13 cellular contexts compared by ENCODE assay signal in the genomic region with DNA sequence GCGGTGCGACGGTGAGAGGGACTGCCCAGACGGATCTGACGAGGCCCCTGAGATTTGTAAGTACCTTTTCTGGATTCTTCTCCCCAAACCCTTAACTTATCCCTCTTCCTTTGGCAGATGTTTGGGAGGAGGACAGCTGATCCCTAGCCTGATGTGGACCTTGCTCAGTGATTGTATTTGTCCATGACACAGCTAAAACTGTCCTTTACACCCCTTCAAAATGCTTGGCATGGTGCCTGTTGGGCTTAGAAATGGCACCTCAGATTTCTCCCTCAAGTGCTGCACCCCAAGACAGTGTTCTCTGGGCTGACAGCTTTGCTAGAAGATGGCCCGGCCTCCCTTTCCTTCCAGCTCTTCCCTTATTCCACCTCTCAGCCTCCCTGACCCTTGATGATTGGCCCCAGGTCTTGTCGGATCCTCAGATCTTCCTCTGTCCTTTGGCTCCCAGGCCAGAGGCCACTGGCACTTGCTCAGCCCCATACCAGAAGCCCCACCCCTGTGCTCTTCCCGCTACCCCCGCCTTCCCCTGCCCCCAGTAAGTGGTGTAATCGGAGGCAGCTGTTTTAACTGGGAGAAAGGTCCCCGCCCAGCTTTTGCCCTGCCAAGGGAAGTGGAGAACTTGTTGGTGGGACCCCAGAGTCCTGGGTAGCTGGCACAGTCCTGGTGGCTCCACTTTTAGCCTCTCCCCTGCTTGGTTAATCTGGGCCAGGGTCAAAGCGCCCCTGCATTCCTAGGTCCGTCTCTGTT. TPM values are rescaled to one million over a fixed set of nuclear protein-coding genes. Genes with fewer than 3 reads are reported as not detected.
DNase-seq lines count a peak whose midpoint lies in the region; ATAC-seq and TF ChIP-seq lines count a peak whose summit lies in the region.
"Had no signal": no experiment of that assay in that cellular context is flagged by ENCODE, and none has a peak within 500 bp of the region (broad histone marks: within the 10 kb centered on the region; RNA-seq: fewer than 3 reads in every experiment).

No MANE protein-coding gene starts in this region.

- 41 to 78% (median 46%) methylated on average over 13 of the region's 13 CpGs for WGBS in adipose tissue, 3 donors

- peak overlapping the region; percentile 49 for H3K27ac ChIP-seq in adipose tissue (ENCODE audit: low read depth, low read length)
- H3K27ac ChIP-seq in left ventricle myocardium inferior (replicated peaks), result peak overlapping the region; percentile 99

- intact Hi-C loops in left ventricle myocardium inferior (cut with micrococcal nuclease), result no loop called here
- intact Hi-C loops in sciatic nerve (cut with DNase I), result no loop called here

- DNase-seq in EH (ENCODE audit: low read depth) (peak; percentile 67), left ventricle myocardium inferior (peak; percentile 88), sciatic nerve (ENCODE audit: low spot score) (peak; percentile 87), dedifferentiated amniotic fluid mesenchymal stem cell (ENCODE audit: extremely low spot score) (no peak), NCI-H2196 (lab: John Stamatoyannopoulos, UW; ENCODE audit: unreplicated experiment) (no peak), DMS79 treated with DMSO at 0.1 percent for 48 hours (lab: John Stamatoyannopoulos, UW) (no peak)
- DNase-seq in activated naive CD4-positive, alpha-beta T cell treated with Interleukin-2 at 50 U/mL for 16 hours, result no peak
- DNase-seq: activated CD8-positive, alpha-beta memory T cell treated with anti-CD3 and anti-CD28 coated beads, Interleukin-2, amount 50 U/mL, for 48 hours; NCI-H2029; stimulated activated CD4-positive, alpha-beta T cell treated with anti-CD3 and anti-CD28 coated beads, Interleukin-12 subunit alpha, Interleukin-12 subunit beta, amount 100 ng/mL, for 4 hours; SW 1271 had no signal

- peak; percentile 80 for ATAC-seq in sciatic nerve

- H3K4me1 ChIP-seq in left ventricle myocardium inferior, result peaks cover 100% of the 10 kb centered on the region

- H3K4me3 ChIP-seq in left ventricle myocardium inferior, result no peak overlapping the region

- no peaks in the 10 kb centered on the region for H3K27me3 ChIP-seq in left ventricle myocardium inferior (ENCODE audit: low read depth)

- peaks cover 44% of the 10 kb centered on the region for H3K36me3 ChIP-seq in left ventricle myocardium inferior

- H3K9me3 ChIP-seq in left ventricle myocardium inferior (replicated peaks), result no peaks in the 10 kb centered on the region

- no peak for TF ChIP-seq CTCF in left ventricle myocardium inferior (IDR thresholded peaks at IDR 0.05; ENCODE audit: borderline replicate concordance)

RNA-seq across cellular contexts. Expression of gene LRP1-AS, which starts 8.7 kb away (rescaled TPM):
- not detected for polyA plus RNA-seq in adipose tissue
- not detected for total RNA-seq in left ventricle myocardium inferior
- not detected for total RNA-seq in sciatic nerve
- total RNA-seq: H1 had no signal
- polyA plus RNA-seq: H1 had no signal

RNA-seq across cellular contexts. Expression of gene LRP1, which starts 10.4 kb away (rescaled TPM):
- polyA plus RNA-seq in adipose tissue, result 100 to 1,000 TPM in 2 of 3 donors, 10 to 100 TPM in 1; 28.1 to 414 (median 116) TPM
- total RNA-seq in left ventricle myocardium inferior, result 61.0 TPM
- 760 TPM for total RNA-seq in sciatic nerve

RNA-seq across cellular contexts. Expression of gene STAT6, which starts 27.5 kb away (rescaled TPM):
- polyA plus RNA-seq in adipose tissue, result 100 to 1,000 TPM in 2 of 3 donors, 10 to 100 TPM in 1; 57.2 to 170 (median 120) TPM
- total RNA-seq in left ventricle myocardium inferior (46.2 TPM), sciatic nerve (187 TPM)

RNA-seq across cellular contexts. Expression of gene NAB2, which starts 49.8 kb away (rescaled TPM):
- polyA plus RNA-seq in adipose tissue, result 10 to 100 TPM in 2 of 3 donors, 1 to 10 TPM in 1; 3.9 to 26.9 (median 17.1) TPM
- total RNA-seq in left ventricle myocardium inferior, result 10.1 TPM
- 52.7 TPM for total RNA-seq in sciatic nerve

Comparison
In these comparisons a context has a peak if more than half of its experiments do, and no peak if none do; other contexts are left out.
1. DNase-seq: peak in EH (single experiment), left ventricle myocardium inferior (single experiment) and sciatic nerve (single experiment); none in activated naive CD4-positive, alpha-beta T cell treated with Interleukin-2 at 50 U/mL for 16 hours (single experiment), dedifferentiated amniotic fluid mesenchymal stem cell (single experiment), NCI-H2196 (single experiment) and DMS79 treated with DMSO at 0.1 percent for 48 hours (single experiment).
2. RNA of gene LRP1, which starts 10.4 kb away (total RNA-seq): 760 TPM in sciatic nerve (single experiment); 61.0 TPM in left ventricle myocardium inferior (single experiment); every median in the first group is over 10 times any median in the second.